In genomic region chr7:155267023-155267422, GRCh38 we compare ENCODE assay signal across 35 cellular contexts.
"Had no signal": no experiment of that assay in that cellular context is flagged by ENCODE, and none has a peak within 500 bp of the region (broad histone marks: within the 10 kb centered on the region; RNA-seq: fewer than 3 reads in every experiment).

No MANE protein-coding gene starts in this region.

- DNase-seq: activated CD4-positive, alpha-beta memory T cell treated with anti-CD3 and anti-CD28 coated beads, Interleukin-2, amount 10 ng/mL, durations not matched to agents 7 days and 5 days; activated CD4-positive, alpha-beta T cell treated with anti-CD3 and anti-CD28 coated beads for 1 hour; activated CD4-positive, alpha-beta T cell treated with anti-CD3 and anti-CD28 coated beads for 36 hours; activated CD4-positive, alpha-beta T cell treated with anti-CD3 and anti-CD28 coated beads for 48 hours; activated CD4-positive, alpha-beta T cell treated with anti-CD3 and anti-CD28 coated beads, Interleukin-2, amount 10 ng/mL, durations not matched to agents 7 days and 5 days; activated CD4-positive, alpha-beta T cell treated with anti-CD3 and anti-CD28 coated beads, Interleukin-2, amount 50 U/mL, for 48 hours; activated CD4-positive, CD25-positive, alpha-beta regulatory T cell; activated CD8-positive, alpha-beta memory T cell treated with anti-CD3 and anti-CD28 coated beads for 24 hours; activated CD8-positive, alpha-beta memory T cell treated with anti-CD3 and anti-CD28 coated beads, Interleukin-2, amount 10 ng/mL, durations not matched to agents 7 days and 5 days; activated CD8-positive, alpha-beta memory T cell treated with anti-CD3 and anti-CD28 coated beads, Interleukin-2, amount 50 U/mL, for 48 hours; activated CD8-positive, alpha-beta T cell treated with anti-CD3 and anti-CD28 coated beads, Interleukin-2, amount 10 ng/mL, durations not matched to agents 7 days and 5 days; activated effector memory CD4-positive, alpha-beta T cell treated with Interleukin-2 at 50 U/mL for 16 hours; activated gamma-delta T cell; activated naive CD4-positive, alpha-beta T cell treated with anti-CD3 and anti-CD28 coated beads, Interleukin-2, amount 10 ng/mL, durations not matched to agents 7 days and 5 days; activated naive CD4-positive, alpha-beta T cell treated with Interleukin-2 at 50 U/mL for 16 hours; activated naive CD8-positive, alpha-beta T cell treated with anti-CD3 and anti-CD28 coated beads, Interleukin-2, amount 10 ng/mL, durations not matched to agents 7 days and 5 days; activated naive CD8-positive, alpha-beta T cell treated with anti-CD3 and anti-CD28 coated beads, Interleukin-2, amount 50 U/mL, for 24 hours; activated T-cell treated with anti-CD3 and anti-CD28 coated beads, Interleukin-2, amount 50 U/mL, for 24 hours; activated T-cell treated with anti-CD3 and anti-CD28 coated beads, Interleukin-2, amount 50 U/mL, for 48 hours; amygdala; anterior cingulate cortex; caudate nucleus; cerebellar nuclear complex; T-helper 2 cell; T-helper 9 cell had no signal

- H3K4me3 Mint-ChIP-seq: activated CD4-positive, alpha-beta memory T cell treated with anti-CD3 and anti-CD28 coated beads, Interleukin-2, amount 10 ng/mL, durations not matched to agents 7 days and 5 days; activated CD4-positive, alpha-beta T cell treated with anti-CD3 and anti-CD28 coated beads for 36 hours; activated CD4-positive, alpha-beta T cell treated with anti-CD3 and anti-CD28 coated beads, Interleukin-2, amount 10 ng/mL, durations not matched to agents 7 days and 5 days; activated CD8-positive, alpha-beta memory T cell treated with anti-CD3 and anti-CD28 coated beads, Interleukin-2, amount 10 ng/mL, durations not matched to agents 7 days and 5 days; activated CD8-positive, alpha-beta T cell treated with anti-CD3 and anti-CD28 coated beads, Interleukin-2, amount 10 ng/mL, durations not matched to agents 7 days and 5 days; activated naive CD4-positive, alpha-beta T cell treated with anti-CD3 and anti-CD28 coated beads, Interleukin-2, amount 10 ng/mL, durations not matched to agents 7 days and 5 days; activated naive CD4-positive, alpha-beta T cell treated with anti-CD3 and anti-CD28 coated beads, Interleukin-2, amount 50 U/mL, for 24 hours; activated naive CD8-positive, alpha-beta T cell; activated naive CD8-positive, alpha-beta T cell treated with anti-CD3 and anti-CD28 coated beads, Interleukin-2, amount 10 ng/mL, durations not matched to agents 7 days and 5 days; activated naive CD8-positive, alpha-beta T cell treated with anti-CD3 and anti-CD28 coated beads, Interleukin-2, amount 50 U/mL, for 24 hours; activated T-cell treated with anti-CD3 and anti-CD28 coated beads, Interleukin-2, amount 50 U/mL, for 24 hours; brain; central memory CD8-positive, alpha-beta T cell; T-helper 1 cell treated with Interleukin-12 subunit alpha and Interleukin-12 subunit beta and Interleukin-4 antibody, amounts not matched to agents 30 μg/mL and 1 μg/mL, for 36 hours; T-helper 2 cell treated with Interferon-gamma antibody and Interleukin-4, amounts not matched to agents 5 μg/mL and 100 μg/mL, for 36 hours had no signal

- H3K27me3 ChIP-seq: ascending aorta, cardiac muscle cell had no signal

- H3K27ac ChIP-seq: ascending aorta, cardiac muscle cell had no signal

- H3K4me1 ChIP-seq: ascending aorta had no signal

- H3K9me3 Mint-ChIP-seq: activated CD4-positive, alpha-beta memory T cell treated with anti-CD3 and anti-CD28 coated beads, Interleukin-2, amount 10 ng/mL, durations not matched to agents 7 days and 5 days; activated CD4-positive, alpha-beta T cell treated with anti-CD3 and anti-CD28 coated beads, Interleukin-2, amount 10 ng/mL, durations not matched to agents 7 days and 5 days; activated naive CD4-positive, alpha-beta T cell treated with anti-CD3 and anti-CD28 coated beads, Interleukin-2, amount 10 ng/mL, durations not matched to agents 7 days and 5 days; activated naive CD4-positive, alpha-beta T cell treated with anti-CD3 and anti-CD28 coated beads, Interleukin-2, amount 50 U/mL, for 24 hours; activated naive CD8-positive, alpha-beta T cell treated with anti-CD3 and anti-CD28 coated beads, Interleukin-2, amount 10 ng/mL, durations not matched to agents 7 days and 5 days; activated naive CD8-positive, alpha-beta T cell treated with anti-CD3 and anti-CD28 coated beads, Interleukin-2, amount 50 U/mL, for 24 hours; activated T-cell treated with anti-CD3 and anti-CD28 coated beads, Interleukin-2, amount 50 U/mL, for 24 hours; activated T-helper 2 cell treated with anti-CD3 and anti-CD28 coated beads, Interferon-gamma antibody, Interleukin-2, Interleukin-4, amounts not matched to agents 10 μg/mL and 5 μg/mL and 100 μg/mL, durations not matched to agents 14 hours and 24 hours and 36 hours; central memory CD8-positive, alpha-beta T cell; T-helper 1 cell treated with Interleukin-12 subunit alpha and Interleukin-12 subunit beta and Interleukin-4 antibody, amounts not matched to agents 30 μg/mL and 1 μg/mL, for 36 hours; T-helper 2 cell treated with Interferon-gamma antibody and Interleukin-4, amounts not matched to agents 5 μg/mL and 100 μg/mL, for 36 hours had no signal

- H3K36me3 Mint-ChIP-seq: activated naive CD4-positive, alpha-beta T cell treated with anti-CD3 and anti-CD28 coated beads, Interleukin-2, amount 10 ng/mL, durations not matched to agents 7 days and 5 days; activated naive CD4-positive, alpha-beta T cell treated with anti-CD3 and anti-CD28 coated beads, Interleukin-2, amount 50 U/mL, for 24 hours; activated naive CD8-positive, alpha-beta T cell; activated naive CD8-positive, alpha-beta T cell treated with anti-CD3 and anti-CD28 coated beads, Interleukin-2, amount 10 ng/mL, durations not matched to agents 7 days and 5 days; brain had no signal

- ATAC-seq: activated CD4-positive, alpha-beta T cell treated with anti-CD3 and anti-CD28 coated beads for 36 hours; activated CD4-positive, CD25-positive, alpha-beta regulatory T cell treated with anti-CD3 and anti-CD28 coated beads, Interleukin-2, amount 50 U/mL, for 24 hours; activated CD8-positive, alpha-beta memory T cell treated with anti-CD3 and anti-CD28 coated beads, Interleukin-2, amount 10 ng/mL, durations not matched to agents 7 days and 5 days; activated CD8-positive, alpha-beta T cell treated with anti-CD3 and anti-CD28 coated beads, Interleukin-2, amount 10 ng/mL, durations not matched to agents 7 days and 5 days; activated naive CD8-positive, alpha-beta T cell treated with anti-CD3 and anti-CD28 coated beads, Interleukin-2, amount 50 U/mL, for 24 hours had no signal

- H3K27me3 Mint-ChIP-seq: activated CD4-positive, alpha-beta T cell treated with anti-CD3 and anti-CD28 coated beads, Interleukin-2, amount 10 ng/mL, durations not matched to agents 7 days and 5 days; activated naive CD4-positive, alpha-beta T cell treated with anti-CD3 and anti-CD28 coated beads, Interleukin-2, amount 50 U/mL, for 24 hours; activated naive CD8-positive, alpha-beta T cell; activated naive CD8-positive, alpha-beta T cell treated with anti-CD3 and anti-CD28 coated beads, Interleukin-2, amount 10 ng/mL, durations not matched to agents 7 days and 5 days; central memory CD8-positive, alpha-beta T cell had no signal

- H3K4me1 Mint-ChIP-seq: activated naive CD4-positive, alpha-beta T cell treated with anti-CD3 and anti-CD28 coated beads, Interleukin-2, amount 50 U/mL, for 24 hours; activated naive CD8-positive, alpha-beta T cell treated with anti-CD3 and anti-CD28 coated beads, Interleukin-2, amount 10 ng/mL, durations not matched to agents 7 days and 5 days had no signal

- H3K36me3 ChIP-seq: ascending aorta, cardiac muscle cell had no signal

- H3K4me3 ChIP-seq: ascending aorta, cardiac muscle cell had no signal

- H3K27ac Mint-ChIP-seq: activated CD4-positive, alpha-beta memory T cell treated with anti-CD3 and anti-CD28 coated beads, Interleukin-2, amount 10 ng/mL, durations not matched to agents 7 days and 5 days; activated CD4-positive, alpha-beta T cell treated with anti-CD3 and anti-CD28 coated beads for 36 hours; activated CD4-positive, alpha-beta T cell treated with anti-CD3 and anti-CD28 coated beads, Interleukin-2, amount 10 ng/mL, durations not matched to agents 7 days and 5 days; activated CD8-positive, alpha-beta memory T cell treated with anti-CD3 and anti-CD28 coated beads, Interleukin-2, amount 10 ng/mL, durations not matched to agents 7 days and 5 days; activated CD8-positive, alpha-beta T cell treated with anti-CD3 and anti-CD28 coated beads, Interleukin-2, amount 10 ng/mL, durations not matched to agents 7 days and 5 days; activated naive CD4-positive, alpha-beta T cell treated with anti-CD3 and anti-CD28 coated beads, Interleukin-2, amount 10 ng/mL, durations not matched to agents 7 days and 5 days; activated naive CD4-positive, alpha-beta T cell treated with anti-CD3 and anti-CD28 coated beads, Interleukin-2, amount 50 U/mL, for 24 hours; activated naive CD8-positive, alpha-beta T cell; activated naive CD8-positive, alpha-beta T cell treated with anti-CD3 and anti-CD28 coated beads, Interleukin-2, amount 10 ng/mL, durations not matched to agents 7 days and 5 days; activated naive CD8-positive, alpha-beta T cell treated with anti-CD3 and anti-CD28 coated beads, Interleukin-2, amount 50 U/mL, for 24 hours; activated T-cell treated with anti-CD3 and anti-CD28 coated beads, Interleukin-2, amount 50 U/mL, for 24 hours; activated T-helper 2 cell treated with anti-CD3 and anti-CD28 coated beads, Interferon-gamma antibody, Interleukin-2, Interleukin-4, amounts not matched to agents 10 μg/mL and 5 μg/mL and 100 μg/mL, durations not matched to agents 14 hours and 24 hours and 36 hours; brain; T-helper 1 cell treated with Interleukin-12 subunit alpha and Interleukin-12 subunit beta and Interleukin-4 antibody, amounts not matched to agents 30 μg/mL and 1 μg/mL, for 36 hours; T-helper 2 cell treated with Interferon-gamma antibody and Interleukin-4, amounts not matched to agents 5 μg/mL and 100 μg/mL, for 36 hours had no signal

- H3K9me3 ChIP-seq: ascending aorta had no signal
